21 cellular contexts compared by ENCODE assay signal in the genomic region with DNA sequence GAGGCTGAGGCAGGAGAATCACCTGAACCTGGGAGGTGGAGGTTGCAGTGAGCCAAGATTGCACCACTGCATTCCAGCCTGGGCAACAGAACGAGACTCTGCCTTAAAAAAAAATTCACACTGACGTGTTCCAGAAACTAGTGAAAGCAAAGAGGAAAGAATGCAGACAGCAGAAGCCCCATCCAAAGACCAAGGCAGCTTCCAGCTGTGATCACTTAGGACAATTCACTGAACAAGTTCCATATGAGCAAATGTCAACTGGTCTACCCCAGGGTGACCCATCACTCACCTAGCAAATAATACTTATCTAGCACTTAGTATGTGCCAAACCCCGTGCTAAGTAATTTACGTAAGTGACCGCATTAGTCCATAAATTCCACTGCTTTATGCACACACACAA.
DNase-seq lines count a peak whose midpoint lies in the region; ATAC-seq and TF ChIP-seq lines count a peak whose summit lies in the region.
"Had no signal": no experiment of that assay in that cellular context is flagged by ENCODE, and none has a peak within 500 bp of the region (broad histone marks: within the 10 kb centered on the region; RNA-seq: fewer than 3 reads in every experiment).

No MANE protein-coding gene starts in this region.

- no peak for TF ChIP-seq RAD21 in IMR-90 (IDR thresholded peaks at IDR 0.05; ENCODE audit: low read length)

- H2BK12ac ChIP-seq in mesenchymal stem cell (ENCODE audit: low read length in 2 of 2), result no peak overlapping the region

- H3K4me2 ChIP-seq in IMR-90 (ENCODE audit: low read depth, low read length), result peak overlapping the region; percentile 57; the same call in 1 of the 2 replicates
- no peak overlapping the region for H3K4me2 ChIP-seq in mesenchymal stem cell (ENCODE audit: low read length, poor library complexity, severe bottlenecking)
- H3K4me2 ChIP-seq: BLaER1 treated with 17β-estradiol and CSF1 and Interleukin-3, amounts not matched to agents 10 nM and 100 nM had no signal

- BruUV-seq in IMR-90 (replicated peaks; lab: Mats Ljungman, UMichigan), result no TSS peak

- H3K27ac ChIP-seq in IMR-90 (ENCODE audit: insufficient read depth, low read length) (no peak overlapping the region), mesenchymal stem cell (ENCODE audit: low read length, poor library complexity, severe bottlenecking) (no peak overlapping the region)
- H3K27ac ChIP-seq: BLaER1 treated with 17β-estradiol and CSF1 and Interleukin-3, amounts not matched to agents 10 nM and 100 nM; dorsolateral prefrontal cortex; lower lobe of right lung; psoas muscle had no signal

- H3K36me3 ChIP-seq in IMR-90 (ENCODE audit: control insufficient read depth, insufficient read depth, low read length), result no peaks in the 10 kb centered on the region
- H3K36me3 ChIP-seq in mesenchymal stem cell (ENCODE audit: control insufficient read depth in 1 of 2, insufficient read depth in 2 of 2, low read depth in 1 of 2, low read length in 2 of 2), result no peaks in the 10 kb centered on the region
- H3K36me3 ChIP-seq: BLaER1 treated with 17β-estradiol and CSF1 and Interleukin-3, amounts not matched to agents 10 nM and 100 nM; lower lobe of right lung; MG63 had no signal

- H2AK9ac ChIP-seq in IMR-90 (replicated peaks; ENCODE audit: low read depth, low read length, poor library complexity), result no peak overlapping the region

- H3K18ac ChIP-seq in IMR-90 (ENCODE audit: low read depth, low read length) (no peak overlapping the region), mesenchymal stem cell (ENCODE audit: low read depth in 1 of 2, low read length in 2 of 2) (no peak overlapping the region)

- H3K23ac ChIP-seq in IMR-90 (ENCODE audit: low read depth, low read length) (peak overlapping the region; percentile 64; the same call in 1 of the 2 replicates), mesenchymal stem cell (ENCODE audit: low read length in 2 of 2) (no peak overlapping the region)

- no peak overlapping the region for H3K56ac ChIP-seq in IMR-90 (ENCODE audit: extremely low read depth, insufficient read depth, low read length)

- H3K27ac Mint-ChIP-seq in activated naive CD4-positive, alpha-beta T cell treated with anti-CD3 and anti-CD28 coated beads, Interleukin-2, amount 50 U/mL, for 72 hours, result no peak overlapping the region
- H3K27ac Mint-ChIP-seq: activated naive CD4-positive, alpha-beta T cell treated with anti-CD3 and anti-CD28 coated beads, Interleukin-2, amount 10 ng/mL, durations not matched to agents 7 days and 5 days; WTC11 had no signal

- H2BK15ac ChIP-seq in IMR-90 (ENCODE audit: low read depth, low read length) (no peak overlapping the region), mesenchymal stem cell (ENCODE audit: low read depth, poor library complexity, severe bottlenecking) (no peak overlapping the region)

- no peaks in the 10 kb centered on the region for H3K9me1 ChIP-seq in IMR-90 (ENCODE audit: insufficient read depth, low read length)

- 7% methylated on average over 2 of the region's 5 CpGs; no CpG with 5 or more reads in 1 of the 2 experiments for WGBS in IMR-90 (ENCODE audit: extremely low coverage in 2 of 2, insufficient read length in 1 of 2), 2 experiments
- 8% methylated on average over 2 of the region's 5 CpGs for WGBS in mesenchymal stem cell

- H2AFZ ChIP-seq in IMR-90 (replicated peaks; ENCODE audit: low read length, poor library complexity) (no peak overlapping the region), mesenchymal stem cell (ENCODE audit: low read depth, low read length) (no peak overlapping the region)

- H2AK5ac ChIP-seq in IMR-90 (ENCODE audit: low read depth, low read length), result no peak overlapping the region
- no peak overlapping the region for H2AK5ac ChIP-seq in mesenchymal stem cell (ENCODE audit: low read length, severe bottlenecking)

- TF ChIP-seq CTCF in IMR-90 (conservative IDR thresholded peaks at IDR 0.05; ENCODE audit: low read depth, low read length), result no peak

- H2BK20ac ChIP-seq in IMR-90 (ENCODE audit: low read depth, low read length), result no peak overlapping the region

- ATAC-seq in IMR-90 (ENCODE audit: low read depth) (peak; percentile 37), Right ventricle myocardium superior (ENCODE audit: poor library complexity) (peak; percentile 91), HG03439 (IDR thresholded peaks at IDR 0.05; ENCODE audit: unreplicated experiment) (no peak), GM19324 (IDR thresholded peaks at IDR 0.05; ENCODE audit: low FRiP score, unreplicated experiment) (no peak)
- ATAC-seq in activated naive CD4-positive, alpha-beta T cell treated with anti-CD3 and anti-CD28 coated beads, Interleukin-2, amount 50 U/mL, for 72 hours, result no peak
- ATAC-seq: K562, WTC11 had no signal

- no peak overlapping the region for H3K14ac ChIP-seq in IMR-90 (replicated peaks; ENCODE audit: low read depth, low read length)
- no peak overlapping the region for H3K14ac ChIP-seq in mesenchymal stem cell (ENCODE audit: low read length in 2 of 2)

- no peaks in the 10 kb centered on the region for H3K9me3 ChIP-seq in IMR-90 (ENCODE audit: control insufficient read depth, insufficient read depth, low read length)
- no peaks in the 10 kb centered on the region for H3K9me3 ChIP-seq in mesenchymal stem cell (ENCODE audit: control insufficient read depth, low read length)
- H3K9me3 ChIP-seq: lower lobe of right lung, MG63, psoas muscle had no signal

- H3K27me3 ChIP-seq in IMR-90 (ENCODE audit: control insufficient read depth, insufficient read depth, low read length) (no peaks in the 10 kb centered on the region), mesenchymal stem cell (ENCODE audit: control insufficient read depth in 1 of 2, insufficient read depth in 1 of 2, low read length in 2 of 2) (no peaks in the 10 kb centered on the region)
- H3K27me3 ChIP-seq: BLaER1 treated with 17β-estradiol and CSF1 and Interleukin-3, amounts not matched to agents 10 nM and 100 nM; dorsolateral prefrontal cortex; MG63 had no signal

- H2BK120ac ChIP-seq in IMR-90 (ENCODE audit: low read depth, low read length) (no peak overlapping the region), mesenchymal stem cell (ENCODE audit: low read depth, low read length) (no peak overlapping the region)

- H3K79me1 ChIP-seq in IMR-90 (ENCODE audit: low read depth in 1 of 2, low read length in 2 of 2) (peaks cover 7 to 8% of the 10 kb centered on the region in 2 experiments; a peak in 2 of 4 replicates), mesenchymal stem cell (replicated peaks; ENCODE audit: low read length, poor library complexity, severe bottlenecking) (peaks cover 4% of the 10 kb centered on the region)

- H3K9ac ChIP-seq in IMR-90 (ENCODE audit: low read depth, low read length) (no peak overlapping the region), mesenchymal stem cell (ENCODE audit: low read length) (no peak overlapping the region)
- H3K9ac ChIP-seq: BLaER1 treated with 17β-estradiol and CSF1 and Interleukin-3, amounts not matched to agents 10 nM and 100 nM had no signal

- no peak for TF ChIP-seq POLR2A in IMR-90 (IDR thresholded peaks at IDR 0.05; ENCODE audit: low read depth, low read length)

- DNase-seq in AG08396 (ENCODE audit: low spot score) (peak; percentile 41), IMR-90 (peak; percentile 33), Right ventricle myocardium superior (no peak), mesenchymal stem cell (peak; percentile 51), inferior parietal cortex (ENCODE audit: extremely low spot score) (no peak)
- DNase-seq in activated naive CD4-positive, alpha-beta T cell treated with anti-CD3 and anti-CD28 coated beads, Interleukin-2, amount 50 U/mL, for 72 hours (ENCODE audit: low spot score in 2 of 2), result no peak
- DNase-seq: activated naive CD4-positive, alpha-beta T cell treated with anti-CD3 and anti-CD28 coated beads, Interleukin-2, amount 10 ng/mL, durations not matched to agents 7 days and 5 days; dorsolateral prefrontal cortex; foreskin melanocyte; hypothalamus; lower lobe of right lung; MG63; NCI-H446 treated with DMSO at 0.1 percent for 48 hours; OCI-M1; psoas muscle; T1000 had no signal

- H4K8ac ChIP-seq in IMR-90 (ENCODE audit: low read depth in 2 of 2, low read length in 2 of 2) (no peak overlapping the region), mesenchymal stem cell (ENCODE audit: low read length) (no peak overlapping the region)

- dilution Hi-C loops in IMR-90 (cut with HindIII; ENCODE audit: low sequenced_read_pairs, unreplicated experiment), result no loop called here

- H3K4me3 ChIP-seq in IMR-90 (ENCODE audit: insufficient read depth, low read depth, low read length), result no peak overlapping the region
- H3K4me3 ChIP-seq in mesenchymal stem cell (ENCODE audit: insufficient read depth in 1 of 2, low read depth in 1 of 2, low read length in 2 of 2), result no peak overlapping the region
- H3K4me3 ChIP-seq: BLaER1 treated with 17β-estradiol and CSF1 and Interleukin-3, amounts not matched to agents 10 nM and 100 nM; dorsolateral prefrontal cortex; K562; lower lobe of right lung; MG63; psoas muscle had no signal

- peaks cover 0 to 9% of the 10 kb centered on the region in 2 donors for H3K9me3 Mint-ChIP-seq in activated naive CD4-positive, alpha-beta T cell treated with anti-CD3 and anti-CD28 coated beads, Interleukin-2, amount 50 U/mL, for 72 hours
- H3K9me3 Mint-ChIP-seq: WTC11 had no signal

- no peaks in the 10 kb centered on the region; the same call in 1 of the 2 replicates for H4K20me1 ChIP-seq in IMR-90 (ENCODE audit: insufficient read depth, low read length)

- H2BK5ac ChIP-seq in IMR-90 (ENCODE audit: low read depth, low read length, poor library complexity, severe bottlenecking) (no peak overlapping the region), mesenchymal stem cell (ENCODE audit: low read depth, low read length, poor library complexity, severe bottlenecking) (no peak overlapping the region)

- CTCF ChIA-PET in IMR-90 (lab: Yijun Ruan, JAX), result interaction anchor here (0.7 kb wide), 1 partner anchor 262 kb away, joined by 3 read pairs; no protein-coding TSS in a partner anchor

- POLR2A ChIA-PET in IMR-90 (lab: Charles Lee; ENCODE audit: unreplicated experiment), result no interaction called here

- H4K91ac ChIP-seq in IMR-90 (ENCODE audit: insufficient read depth, low read depth, low read length) (no peak overlapping the region), mesenchymal stem cell (ENCODE audit: low read length) (no peak overlapping the region)

- no peak overlapping the region for H3K4ac ChIP-seq in IMR-90 (ENCODE audit: low read depth, low read length)
- no peak overlapping the region for H3K4ac ChIP-seq in mesenchymal stem cell (ENCODE audit: low read depth in 1 of 2, low read length in 2 of 2)

- H3K4me1 ChIP-seq in IMR-90 (ENCODE audit: control insufficient read depth, insufficient read depth, low read length), result no peaks in the 10 kb centered on the region
- H3K4me1 ChIP-seq in mesenchymal stem cell (ENCODE audit: control insufficient read depth, insufficient read depth, low read depth, low read length), result no peaks in the 10 kb centered on the region

- intact Hi-C loops in IMR-90 (cut with micrococcal nuclease), result loop anchor here (10.0 kb wide), 1 partner anchor 313 kb away; no protein-coding TSS in a partner anchor
- intact Hi-C loops in Right ventricle myocardium superior (cut with DNase I), result loop anchor here (10.0 kb wide), 1 partner anchor 57 kb away; no protein-coding TSS in a partner anchor

- H4K5ac ChIP-seq in IMR-90 (ENCODE audit: low read depth, low read length), result no peak overlapping the region

- no peaks in the 10 kb centered on the region for H3K36me3 Mint-ChIP-seq in activated naive CD4-positive, alpha-beta T cell treated with anti-CD3 and anti-CD28 coated beads, Interleukin-2, amount 50 U/mL, for 72 hours
- H3K36me3 Mint-ChIP-seq: activated naive CD4-positive, alpha-beta T cell treated with anti-CD3 and anti-CD28 coated beads, Interleukin-2, amount 10 ng/mL, durations not matched to agents 7 days and 5 days; WTC11 had no signal

- in situ Hi-C loops in IMR-90 (cut with MboI; ENCODE audit: low sequenced_read_pairs), result no loop called here

Comparison
In these comparisons a context has a peak if more than half of its experiments do, and no peak if none do; other contexts are left out.
1. DNase-seq: peak in AG08396 (single experiment), IMR-90 (single experiment) and mesenchymal stem cell (single experiment); none in Right ventricle myocardium superior (single experiment), activated naive CD4-positive, alpha-beta T cell treated with anti-CD3 and anti-CD28 coated beads, Interleukin-2, amount 50 U/mL, for 72 hours (0 of 2) and inferior parietal cortex (single experiment).
2. ATAC-seq: peak in IMR-90 (single experiment) and Right ventricle myocardium superior (single experiment); none in HG03439 (single experiment), activated naive CD4-positive, alpha-beta T cell treated with anti-CD3 and anti-CD28 coated beads, Interleukin-2, amount 50 U/mL, for 72 hours (0 of 2) and GM19324 (single experiment).